Comparison of ENCODE assay signal across 8 cellular contexts in the genomic region with DNA sequence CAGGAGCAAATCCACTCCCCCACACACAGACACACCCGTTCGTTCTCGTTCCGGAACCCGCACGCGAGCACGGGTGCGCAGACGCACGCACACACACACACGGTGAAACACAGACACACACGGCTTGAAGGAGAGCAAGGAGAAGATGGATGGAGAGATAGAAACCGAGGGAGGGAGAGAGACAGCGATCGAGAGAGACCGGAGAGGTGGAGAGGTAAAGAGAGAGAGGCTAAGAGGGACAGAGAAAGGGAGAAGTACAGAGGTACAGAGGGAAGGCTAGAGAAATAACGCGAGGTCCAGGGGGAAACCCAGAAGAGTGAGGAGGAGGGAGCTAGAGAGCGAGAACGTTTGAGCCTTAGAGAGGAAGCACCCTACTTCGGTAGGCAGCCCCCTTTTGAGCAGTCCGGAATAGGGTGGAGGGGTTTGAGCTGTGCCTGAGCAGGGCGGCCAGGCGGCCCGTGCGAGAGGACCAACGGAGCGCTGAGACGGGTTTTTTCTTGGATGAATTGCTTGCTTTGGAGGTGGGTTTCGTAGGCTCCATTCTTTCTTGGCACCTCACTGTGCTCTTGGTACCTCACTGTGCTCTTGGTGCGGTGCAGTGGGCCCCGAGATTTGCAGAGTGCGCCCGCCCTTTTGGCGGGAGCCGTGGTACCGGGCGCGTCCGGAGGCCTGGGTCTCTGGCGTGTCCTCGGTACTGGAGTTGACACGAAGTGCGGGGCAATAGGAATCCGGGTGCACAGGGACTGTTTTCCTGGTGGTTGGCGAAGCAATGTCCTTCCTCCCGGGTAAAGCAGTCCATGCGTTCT.
DNase-seq lines count a peak whose midpoint lies in the region; ATAC-seq, FAIRE-seq and TF ChIP-seq lines count a peak whose summit lies in the region.

No MANE protein-coding gene starts in this region.

- H3K27ac Mint-ChIP-seq in CD8-positive, alpha-beta memory T cell: peak overlapping the region in 7 of 8 donors; percentile 17 to 89 (median 71)

- 3% methylated on average over 48 to 49 of the region's 49 CpGs for WGBS in pancreas, 2 donors

- H3K4me1 ChIP-seq in CD8-positive, alpha-beta memory T cell (ENCODE audit: insufficient read depth, low read length): peaks cover 22% of the 10 kb centered on the region
- peaks cover 7 to 14% (median 9%) of the 10 kb centered on the region in 3 donors for H3K4me1 ChIP-seq in pancreas

- peak; percentile 55 to 74 (median 58) for ATAC-seq in pancreas
- no peak for ATAC-seq in GM19397 (IDR thresholded peaks at IDR 0.05; ENCODE audit: unreplicated experiment)

- peak overlapping the region; percentile 82 to 99 (median 91) for H3K4me3 Mint-ChIP-seq in CD8-positive, alpha-beta memory T cell

- H3K27me3 Mint-ChIP-seq in CD8-positive, alpha-beta memory T cell: peaks cover 30 to 49% of the 10 kb centered on the region in 2 donors

- H3K27me3 ChIP-seq in CD8-positive, alpha-beta memory T cell (ENCODE audit: insufficient read depth, low read length, poor library complexity, severe bottlenecking): peaks cover 49% of the 10 kb centered on the region
- peaks cover 0 to 40% (median 7%) of the 10 kb centered on the region in 4 donors for H3K27me3 ChIP-seq in pancreas

- peaks cover 0 to 7% (median 0%) of the 10 kb centered on the region in 5 donors for H3K9me3 Mint-ChIP-seq in CD8-positive, alpha-beta memory T cell

- peak; percentile 6 to 67 (median 41) for DNase-seq in CD8-positive, alpha-beta memory T cell
- DNase-seq in HCEC 1CT (peak; percentile 57), NCI-H82 treated with DMSO at 0.1 percent for 48 hours (lab: John Stamatoyannopoulos, UW; ENCODE audit: unreplicated experiment) (peak; percentile 47), germinal center (ENCODE audit: low spot score) (peak; percentile 10), pancreas (peak in 4 of 6 donors; percentile 31 to 67 (median 44)), 8988T (no peak)
- peak; percentile 73 to 77 for DNase-seq in activated T-cell treated with anti-CD3 and anti-CD28 coated beads, Interleukin-2, amount 50 U/mL, for 48 hours

- no peak overlapping the region for H3K27ac ChIP-seq in CD8-positive, alpha-beta memory T cell (ENCODE audit: low read depth, low read length)
- H3K27ac ChIP-seq in pancreas: peak overlapping the region in 1 of 4 donors; percentile 30

- CTCF ChIA-PET in CD8-positive, alpha-beta memory T cell (lab: Charles Lee): no interaction called here

- POLR2A ChIA-PET in CD8-positive, alpha-beta memory T cell (lab: Charles Lee): no interaction called here

- H3K36me3 Mint-ChIP-seq in CD8-positive, alpha-beta memory T cell: peaks cover 0 to 2% (median under 1%) of the 10 kb centered on the region in 3 donors

- TF ChIP-seq CTCF in pancreas (IDR thresholded peaks at IDR 0.05): no peak

- peak overlapping the region; percentile 85 for H3K4me3 ChIP-seq in CD8-positive, alpha-beta memory T cell (ENCODE audit: low read length)
- H3K4me3 ChIP-seq in pancreas: peak overlapping the region in 3 of 4 donors; percentile 18 to 40 (median 29)

- H3K9me3 ChIP-seq in CD8-positive, alpha-beta memory T cell (ENCODE audit: low read length): no peaks in the 10 kb centered on the region
- no peaks in the 10 kb centered on the region for H3K9me3 ChIP-seq in pancreas

- H3K4me1 Mint-ChIP-seq in CD8-positive, alpha-beta memory T cell: peaks cover 25 to 30% (median 29%) of the 10 kb centered on the region in 3 donors

- FAIRE-seq in pancreas (lab: Jason Lieb, UNC): no peak

- H3K36me3 ChIP-seq in CD8-positive, alpha-beta memory T cell (ENCODE audit: insufficient read depth, low read length): no peaks in the 10 kb centered on the region
- no peaks in the 10 kb centered on the region for H3K36me3 ChIP-seq in pancreas

- intact Hi-C loops in pancreas (cut with DNase I): no loop called here
